Comparison of ENCODE assay signal across 11 cellular contexts in genomic region chr7:20030915-20031362, GRCh38.
DNase-seq lines count a peak whose midpoint lies in the region; ATAC-seq and TF ChIP-seq lines count a peak whose summit lies in the region.
"Had no signal": no experiment of that assay in that cellular context is flagged by ENCODE, and none has a peak within 500 bp of the region (broad histone marks: within the 10 kb centered on the region; RNA-seq: fewer than 3 reads in every experiment).

No MANE protein-coding gene starts in this region.

- no peak overlapping the region for H3K27ac ChIP-seq in dorsolateral prefrontal cortex

- intact Hi-C loops in dorsolateral prefrontal cortex (cut with DNase I): no loop called here

- H3K27me3 ChIP-seq in dorsolateral prefrontal cortex: no peaks in the 10 kb centered on the region

- H3K4me3 ChIP-seq in dorsolateral prefrontal cortex: no peak overlapping the region

- ATAC-seq in GM18508 (IDR thresholded peaks at IDR 0.05; ENCODE audit: insufficient read depth, unreplicated experiment): peak; percentile 38
- no peak for ATAC-seq in HG03571 (IDR thresholded peaks at IDR 0.05; ENCODE audit: unreplicated experiment)
- ATAC-seq: effector memory CD8-positive, alpha-beta T cell had no signal

- TF ChIP-seq CTCF in dorsolateral prefrontal cortex (IDR thresholded peaks at IDR 0.05 in 54 of 56, conservative IDR thresholded peaks at IDR 0.05 in 2 of 56; ENCODE audit: low read depth in 1 of 56, partially characterized antibody in 56 of 56): no peak

- peak; percentile 43 for DNase-seq in H4 (ENCODE audit: low spot score)
- DNase-seq in HT1080 (ENCODE audit: low read depth): peak; percentile 34
- DNase-seq in glomerular visceral epithelial cell (ENCODE audit: extremely low spot score): peak; percentile 24
- no peak for DNase-seq in dorsolateral prefrontal cortex
- DNase-seq in SIG-M5 treated with dmso at 0.1 percent for 504 hours (lab: John Stamatoyannopoulos, UW; ENCODE audit: unreplicated experiment): no peak
- no peak for DNase-seq in AG08396 (ENCODE audit: low spot score)
- DNase-seq: activated CD4-positive, alpha-beta T cell treated with anti-CD3 and anti-CD28 coated beads, Interleukin-2, amount 10 ng/mL, durations not matched to agents 7 days and 5 days; effector memory CD8-positive, alpha-beta T cell; NCI-H2081 treated with DMSO at 0.1 percent for 48 hours had no signal

Comparison
In these comparisons a context has a peak if more than half of its experiments do, and no peak if none do; other contexts are left out.
1. DNase-seq: peak in H4 (single experiment), HT1080 (single experiment) and glomerular visceral epithelial cell (single experiment); none in dorsolateral prefrontal cortex (0 of 10), SIG-M5 treated with dmso at 0.1 percent for 504 hours (single experiment) and AG08396 (single experiment).